1 cellular context compared by ENCODE assay signal in the genomic region with DNA sequence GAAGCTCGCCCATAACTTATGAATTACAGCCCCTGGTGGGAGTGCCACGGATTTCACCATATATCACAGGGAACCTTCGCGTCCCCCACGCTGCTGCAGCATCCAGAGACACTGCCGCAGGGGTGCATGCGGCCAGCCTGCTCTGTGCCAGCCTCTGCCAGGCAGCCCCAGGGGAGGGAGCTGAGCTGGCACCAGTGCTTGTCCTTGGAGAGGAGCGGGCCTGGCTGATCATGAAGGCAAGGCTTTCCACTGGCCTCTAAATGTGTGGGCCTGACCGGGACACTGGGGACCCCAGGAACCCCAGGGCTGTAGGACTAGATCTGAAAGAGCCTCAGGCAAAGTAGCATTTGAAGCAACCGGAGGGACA.
TF ChIP-seq lines count a peak whose summit lies in the region.

No MANE protein-coding gene starts in this region.

TF ChIP-seq in GM23338, 12 proteins besides CTCF, POLR2A, EP300 and RAD21 (continued from another document):
- TF ChIP-seq ETS1 (IDR thresholded peaks at IDR 0.05) (no peak), EZH2 (IDR thresholded peaks at IDR 0.05; ENCODE audit: low read depth, unreplicated experiment) (no peak), CREB1 (CRISPR knock-in tag; IDR thresholded peaks at IDR 0.05; ENCODE audit: low read depth) (no peak), STAT1 (IDR thresholded peaks at IDR 0.05; ENCODE audit: unreplicated experiment) (no peak), NANOG (IDR thresholded peaks at IDR 0.05; ENCODE audit: borderline replicate concordance) (no peak), ZNF114 (CRISPR knock-in tag; IDR thresholded peaks at IDR 0.05) (no peak), EZH2phosphoT487 (IDR thresholded peaks at IDR 0.05; ENCODE audit: unreplicated experiment) (no peak)
- TF ChIP-seq, protein P1, sequence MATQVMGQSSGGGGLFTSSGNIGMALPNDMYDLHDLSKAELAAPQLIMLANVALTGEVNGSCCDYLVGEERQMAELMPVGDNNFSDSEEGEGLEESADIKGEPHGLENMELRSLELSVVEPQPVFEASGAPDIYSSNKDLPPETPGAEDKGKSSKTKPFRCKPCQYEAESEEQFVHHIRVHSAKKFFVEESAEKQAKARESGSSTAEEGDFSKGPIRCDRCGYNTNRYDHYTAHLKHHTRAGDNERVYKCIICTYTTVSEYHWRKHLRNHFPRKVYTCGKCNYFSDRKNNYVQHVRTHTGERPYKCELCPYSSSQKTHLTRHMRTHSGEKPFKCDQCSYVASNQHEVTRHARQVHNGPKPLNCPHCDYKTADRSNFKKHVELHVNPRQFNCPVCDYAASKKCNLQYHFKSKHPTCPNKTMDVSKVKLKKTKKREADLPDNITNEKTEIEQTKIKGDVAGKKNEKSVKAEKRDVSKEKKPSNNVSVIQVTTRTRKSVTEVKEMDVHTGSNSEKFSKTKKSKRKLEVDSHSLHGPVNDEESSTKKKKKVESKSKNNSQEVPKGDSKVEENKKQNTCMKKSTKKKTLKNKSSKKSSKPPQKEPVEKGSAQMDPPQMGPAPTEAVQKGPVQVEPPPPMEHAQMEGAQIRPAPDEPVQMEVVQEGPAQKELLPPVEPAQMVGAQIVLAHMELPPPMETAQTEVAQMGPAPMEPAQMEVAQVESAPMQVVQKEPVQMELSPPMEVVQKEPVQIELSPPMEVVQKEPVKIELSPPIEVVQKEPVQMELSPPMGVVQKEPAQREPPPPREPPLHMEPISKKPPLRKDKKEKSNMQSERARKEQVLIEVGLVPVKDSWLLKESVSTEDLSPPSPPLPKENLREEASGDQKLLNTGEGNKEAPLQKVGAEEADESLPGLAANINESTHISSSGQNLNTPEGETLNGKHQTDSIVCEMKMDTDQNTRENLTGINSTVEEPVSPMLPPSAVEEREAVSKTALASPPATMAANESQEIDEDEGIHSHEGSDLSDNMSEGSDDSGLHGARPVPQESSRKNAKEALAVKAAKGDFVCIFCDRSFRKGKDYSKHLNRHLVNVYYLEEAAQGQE (IDR thresholded peaks at IDR 0.05; ENCODE audit: unreplicated experiment): no peak
- TF ChIP-seq, protein P2, sequence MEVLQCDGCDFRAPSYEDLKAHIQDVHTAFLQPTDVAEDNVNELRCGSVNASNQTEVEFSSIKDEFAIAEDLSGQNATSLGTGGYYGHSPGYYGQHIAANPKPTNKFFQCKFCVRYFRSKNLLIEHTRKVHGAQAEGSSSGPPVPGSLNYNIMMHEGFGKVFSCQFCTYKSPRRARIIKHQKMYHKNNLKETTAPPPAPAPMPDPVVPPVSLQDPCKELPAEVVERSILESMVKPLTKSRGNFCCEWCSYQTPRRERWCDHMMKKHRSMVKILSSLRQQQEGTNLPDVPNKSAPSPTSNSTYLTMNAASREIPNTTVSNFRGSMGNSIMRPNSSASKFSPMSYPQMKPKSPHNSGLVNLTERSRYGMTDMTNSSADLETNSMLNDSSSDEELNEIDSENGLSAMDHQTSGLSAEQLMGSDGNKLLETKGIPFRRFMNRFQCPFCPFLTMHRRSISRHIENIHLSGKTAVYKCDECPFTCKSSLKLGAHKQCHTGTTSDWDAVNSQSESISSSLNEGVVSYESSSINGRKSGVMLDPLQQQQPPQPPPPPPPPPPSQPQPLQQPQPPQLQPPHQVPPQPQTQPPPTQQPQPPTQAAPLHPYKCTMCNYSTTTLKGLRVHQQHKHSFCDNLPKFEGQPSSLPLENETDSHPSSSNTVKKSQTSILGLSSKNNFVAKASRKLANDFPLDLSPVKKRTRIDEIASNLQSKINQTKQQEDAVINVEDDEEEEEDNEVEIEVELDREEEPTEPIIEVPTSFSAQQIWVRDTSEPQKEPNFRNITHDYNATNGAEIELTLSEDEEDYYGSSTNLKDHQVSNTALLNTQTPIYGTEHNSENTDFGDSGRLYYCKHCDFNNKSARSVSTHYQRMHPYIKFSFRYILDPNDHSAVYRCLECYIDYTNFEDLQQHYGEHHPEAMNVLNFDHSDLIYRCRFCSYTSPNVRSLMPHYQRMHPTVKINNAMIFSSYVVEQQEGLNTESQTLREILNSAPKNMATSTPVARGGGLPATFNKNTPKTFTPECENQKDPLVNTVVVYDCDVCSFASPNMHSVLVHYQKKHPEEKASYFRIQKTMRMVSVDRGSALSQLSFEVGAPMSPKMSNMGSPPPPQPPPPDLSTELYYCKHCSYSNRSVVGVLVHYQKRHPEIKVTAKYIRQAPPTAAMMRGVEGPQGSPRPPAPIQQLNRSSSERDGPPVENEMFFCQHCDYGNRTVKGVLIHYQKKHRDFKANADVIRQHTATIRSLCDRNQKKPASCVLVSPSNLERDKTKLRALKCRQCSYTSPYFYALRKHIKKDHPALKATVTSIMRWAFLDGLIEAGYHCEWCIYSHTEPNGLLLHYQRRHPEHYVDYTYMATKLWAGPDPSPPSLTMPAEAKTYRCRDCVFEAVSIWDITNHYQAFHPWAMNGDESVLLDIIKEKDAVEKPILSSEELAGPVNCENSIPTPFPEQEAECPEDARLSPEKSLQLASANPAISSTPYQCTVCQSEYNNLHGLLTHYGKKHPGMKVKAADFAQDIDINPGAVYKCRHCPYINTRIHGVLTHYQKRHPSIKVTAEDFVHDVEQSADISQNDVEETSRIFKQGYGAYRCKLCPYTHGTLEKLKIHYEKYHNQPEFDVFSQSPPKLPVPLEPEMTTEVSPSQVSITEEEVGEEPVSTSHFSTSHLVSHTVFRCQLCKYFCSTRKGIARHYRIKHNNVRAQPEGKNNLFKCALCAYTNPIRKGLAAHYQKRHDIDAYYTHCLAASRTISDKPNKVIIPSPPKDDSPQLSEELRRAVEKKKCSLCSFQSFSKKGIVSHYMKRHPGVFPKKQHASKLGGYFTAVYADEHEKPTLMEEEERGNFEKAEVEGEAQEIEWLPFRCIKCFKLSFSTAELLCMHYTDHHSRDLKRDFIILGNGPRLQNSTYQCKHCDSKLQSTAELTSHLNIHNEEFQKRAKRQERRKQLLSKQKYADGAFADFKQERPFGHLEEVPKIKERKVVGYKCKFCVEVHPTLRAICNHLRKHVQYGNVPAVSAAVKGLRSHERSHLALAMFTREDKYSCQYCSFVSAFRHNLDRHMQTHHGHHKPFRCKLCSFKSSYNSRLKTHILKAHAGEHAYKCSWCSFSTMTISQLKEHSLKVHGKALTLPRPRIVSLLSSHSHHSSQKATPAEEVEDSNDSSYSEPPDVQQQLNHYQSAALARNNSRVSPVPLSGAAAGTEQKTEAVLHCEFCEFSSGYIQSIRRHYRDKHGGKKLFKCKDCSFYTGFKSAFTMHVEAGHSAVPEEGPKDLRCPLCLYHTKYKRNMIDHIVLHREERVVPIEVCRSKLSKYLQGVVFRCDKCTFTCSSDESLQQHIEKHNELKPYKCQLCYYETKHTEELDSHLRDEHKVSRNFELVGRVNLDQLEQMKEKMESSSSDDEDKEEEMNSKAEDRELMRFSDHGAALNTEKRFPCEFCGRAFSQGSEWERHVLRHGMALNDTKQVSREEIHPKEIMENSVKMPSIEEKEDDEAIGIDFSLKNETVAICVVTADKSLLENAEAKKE (CRISPR knock-in tag; IDR thresholded peaks at IDR 0.05): no peak
